Comparison of ENCODE assay signal across 20 cellular contexts in the genomic region with DNA sequence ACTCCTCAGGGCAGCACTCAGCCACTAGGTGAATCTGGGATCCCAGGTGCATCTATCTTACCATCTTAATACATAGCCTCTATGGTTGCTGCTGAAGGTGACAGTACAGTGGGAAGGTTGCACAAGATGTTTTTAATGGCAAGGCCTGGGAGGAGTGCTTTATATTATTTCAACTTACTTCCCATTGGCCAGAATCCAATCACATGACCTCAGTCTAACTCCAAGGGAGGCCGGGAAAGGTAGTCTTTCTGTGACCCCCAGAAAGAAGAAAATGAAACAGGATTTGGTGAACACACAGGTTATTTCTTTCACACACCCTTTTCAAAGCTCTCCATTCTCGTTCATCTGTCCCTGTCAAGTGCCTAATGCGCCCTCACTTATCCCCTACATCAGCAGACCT.
"Had no signal": no experiment of that assay in that cellular context is flagged by ENCODE, and none has a peak within 500 bp of the region (broad histone marks: within the 10 kb centered on the region; RNA-seq: fewer than 3 reads in every experiment).

No MANE protein-coding gene starts in this region.

- ATAC-seq: activated CD8-positive, alpha-beta T cell treated with anti-CD3 and anti-CD28 coated beads for 36 hours; activated naive CD8-positive, alpha-beta T cell treated with anti-CD3 and anti-CD28 coated beads, Interleukin-2, amount 50 U/mL, for 24 hours; activated T-helper 17 cell treated with anti-CD3 and anti-CD28 coated beads, Interleukin-2, amount 50 U/mL, for 72 hours; foreskin keratinocyte; left lobe of liver; natural killer cell; stimulated activated effector memory CD8-positive, alpha-beta T cell treated with anti-CD3 and anti-CD28 coated beads, Interleukin-12 subunit alpha, Interleukin-12 subunit beta, amount 100 ng/mL, for 72 hours had no signal

- H3K4me1 ChIP-seq: foreskin keratinocyte, stomach had no signal

- H3K4me3 ChIP-seq: coronary artery, lung, stomach had no signal

- H3K27me3 ChIP-seq: foreskin keratinocyte, stomach had no signal

- H3K27ac ChIP-seq: coronary artery, foreskin keratinocyte, stomach had no signal

- H3K36me3 ChIP-seq: stomach had no signal

- DNase-seq: activated CD4-positive, alpha-beta T cell treated with anti-CD3 and anti-CD28 coated beads for 48 hours; activated CD4-positive, CD25-positive, alpha-beta regulatory T cell; activated CD8-positive, alpha-beta T cell treated with anti-CD3 and anti-CD28 coated beads for 36 hours; activated naive CD4-positive, alpha-beta T cell treated with anti-CD3 and anti-CD28 coated beads for 36 hours; activated naive CD8-positive, alpha-beta T cell treated with anti-CD3 and anti-CD28 coated beads, Interleukin-2, amount 50 U/mL, for 24 hours; activated T-cell treated with anti-CD3 and anti-CD28 coated beads, Interleukin-2, amount 50 U/mL, for 1 hour; aorta; foreskin keratinocyte; glutamatergic neuron; hippocampal formation; kidney; natural killer cell; stimulated activated CD4-positive, alpha-beta T cell treated with anti-CD3 and anti-CD28 coated beads, Interleukin-4, amount 100 ng/mL, for 24 hours; stomach; trophoblast cell had no signal
